15 cellular contexts compared by ENCODE assay signal in genomic region chr11:12113294-12113693, GRCh38. TPM values are rescaled to one million over a fixed set of nuclear protein-coding genes. Genes with fewer than 3 reads are reported as not detected.
DNase-seq lines count a peak whose midpoint lies in the region; ATAC-seq and TF ChIP-seq lines count a peak whose summit lies in the region.
"Had no signal": no experiment of that assay in that cellular context is flagged by ENCODE, and none has a peak within 500 bp of the region (broad histone marks: within the 10 kb centered on the region; RNA-seq: fewer than 3 reads in every experiment).

No MANE protein-coding gene starts in this region.

- H3K27ac ChIP-seq in Panc1 (ENCODE audit: low read length): peak overlapping the region; percentile 55
- peak overlapping the region; percentile 13 for H3K27ac ChIP-seq in colonic mucosa

- H3K4me1 ChIP-seq in Panc1 (ENCODE audit: control insufficient read depth, insufficient read depth, low read length): peaks cover 33% of the 10 kb centered on the region
- H3K4me1 ChIP-seq in colonic mucosa: peaks cover 3% of the 10 kb centered on the region
- peaks cover 44% of the 10 kb centered on the region for H3K4me1 ChIP-seq in skeletal muscle satellite cell (ENCODE audit: control insufficient read depth, insufficient read depth, low read length)

- no peaks in the 10 kb centered on the region for H3K9me3 Mint-ChIP-seq in activated CD4-positive, alpha-beta T cell treated with anti-CD3 and anti-CD28 coated beads, Interleukin-2, amount 10 ng/mL, durations not matched to agents 24 days and 14 days
- H3K9me3 Mint-ChIP-seq: nephron had no signal

- H3K4me1 Mint-ChIP-seq in activated CD4-positive, alpha-beta T cell treated with anti-CD3 and anti-CD28 coated beads, Interleukin-2, amount 10 ng/mL, durations not matched to agents 24 days and 14 days: peaks cover 69% of the 10 kb centered on the region

- H3K4me3 ChIP-seq in Panc1 (ENCODE audit: low read depth in 2 of 2, low read length in 2 of 2) (peak overlapping the region in 1 of 2 experiments; percentile 29; a peak in 2 of 4 replicates), colonic mucosa (no peak overlapping the region), skeletal muscle satellite cell (ENCODE audit: low read length) (peak overlapping the region; percentile 7)

- peak overlapping the region; percentile 89 for H3K4me3 Mint-ChIP-seq in activated CD4-positive, alpha-beta T cell treated with anti-CD3 and anti-CD28 coated beads, Interleukin-2, amount 10 ng/mL, durations not matched to agents 24 days and 14 days

- peak overlapping the region; percentile 97 for H3K4me2 ChIP-seq in skeletal muscle satellite cell (ENCODE audit: low read length)

- H3K9ac ChIP-seq in colonic mucosa (ENCODE audit: low read depth in 2 of 2, low read length in 2 of 2) (no peak overlapping the region), skeletal muscle satellite cell (ENCODE audit: low read depth, low read length) (no peak overlapping the region)

- DNase-seq in activated CD4-positive, alpha-beta T cell treated with anti-CD3 and anti-CD28 coated beads, Interleukin-2, amount 10 ng/mL, durations not matched to agents 24 days and 14 days: no peak
- no peak for DNase-seq in activated CD4-positive, alpha-beta T cell treated with anti-CD3 and anti-CD28 coated beads, Interleukin-2, amount 50 U/mL, for 4 hours
- DNase-seq in Panc1 (ENCODE audit: low read depth, low spot score) (no peak), colonic mucosa (no peak), RPMI8226 (no peak), NAMALWA (ENCODE audit: low spot score) (no peak), H4 (ENCODE audit: low spot score) (no peak)
- DNase-seq: amniotic stem cell; effector CD8-positive, alpha-beta T cell; left colon; NCI-H1436; NCI-H69 had no signal

- H3K27me3 ChIP-seq in Panc1 (ENCODE audit: control insufficient read depth, insufficient read depth, low read length): no peaks in the 10 kb centered on the region
- no peaks in the 10 kb centered on the region for H3K27me3 ChIP-seq in colonic mucosa
- H3K27me3 ChIP-seq in skeletal muscle satellite cell (ENCODE audit: control insufficient read depth, insufficient read depth, low read length): no peaks in the 10 kb centered on the region

- intact Hi-C loops in activated CD4-positive, alpha-beta T cell treated with anti-CD3 and anti-CD28 coated beads, Interleukin-2, amount 10 ng/mL, durations not matched to agents 24 days and 14 days (cut with micrococcal nuclease): loop anchor here (2.0 to 5.0 kb wide), 3 partner anchors 22 to 84 kb away; no protein-coding TSS in a partner anchor
- intact Hi-C loops in Panc1 (cut with micrococcal nuclease; ENCODE audit: unreplicated experiment) (loop anchor here (5.0 kb wide), 1 partner anchor 66 kb away; no protein-coding TSS in a partner anchor), colonic mucosa (cut with DNase I) (no loop called here)

- H3K36me3 Mint-ChIP-seq in activated CD4-positive, alpha-beta T cell treated with anti-CD3 and anti-CD28 coated beads, Interleukin-2, amount 10 ng/mL, durations not matched to agents 24 days and 14 days (ENCODE audit: low read depth): peaks cover 44% of the 10 kb centered on the region

- no peaks in the 10 kb centered on the region for H3K27me3 Mint-ChIP-seq in activated CD4-positive, alpha-beta T cell treated with anti-CD3 and anti-CD28 coated beads, Interleukin-2, amount 10 ng/mL, durations not matched to agents 24 days and 14 days

- peak overlapping the region; percentile 67 for H3K27ac Mint-ChIP-seq in activated CD4-positive, alpha-beta T cell treated with anti-CD3 and anti-CD28 coated beads, Interleukin-2, amount 10 ng/mL, durations not matched to agents 24 days and 14 days
- H3K27ac Mint-ChIP-seq: nephron had no signal

- H3K36me3 ChIP-seq in Panc1 (ENCODE audit: control insufficient read depth, insufficient read depth, low read length) (0 out of 2 replicates have a peak, but pooled peaks cover 2% of the 10 kb centered on the region), colonic mucosa (no peaks in the 10 kb centered on the region), skeletal muscle satellite cell (ENCODE audit: insufficient read depth, low read length) (peaks cover 29% of the 10 kb centered on the region)

- no peak for ATAC-seq in Panc1
- ATAC-seq: left colon, Right ventricle myocardium inferior had no signal

- no peak for TF ChIP-seq CTCF in Panc1 (IDR thresholded peaks at IDR 0.05)
- no peak for TF ChIP-seq CTCF in colonic mucosa (IDR thresholded peaks at IDR 0.05)

- POLR2A ChIA-PET in Panc1 (lab: Charles Lee): no interaction called here

- in situ Hi-C loops in Panc1 (cut with HindIII; ENCODE audit: low pct_unique_long_range_greater_than_20kb, low sequenced_read_pairs): no loop called here

- CTCF ChIA-PET in Panc1 (lab: Charles Lee): no interaction called here

- BruUV-seq in Panc1 (replicated peaks; lab: Mats Ljungman, UMichigan): no TSS peak

- H3K9me3 ChIP-seq in Panc1 (ENCODE audit: control insufficient read depth, insufficient read depth, low read depth, low read length) (no peaks in the 10 kb centered on the region), colonic mucosa (no peaks in the 10 kb centered on the region), skeletal muscle satellite cell (replicated peaks; ENCODE audit: low read length) (no peaks in the 10 kb centered on the region)

RNA-seq across cellular contexts. Expression of gene MICAL2, which starts 2.9 kb away (rescaled TPM):
- 501 and 510 TPM in 2 replicates for total RNA-seq in activated CD4-positive, alpha-beta T cell treated with anti-CD3 and anti-CD28 coated beads, Interleukin-2, amount 10 ng/mL, durations not matched to agents 24 days and 14 days
- total RNA-seq in Panc1 (2021; ENCODE audit: unreplicated experiment) (199 TPM), colonic mucosa (100 to 1,000 TPM; 194 TPM)
- polyA plus RNA-seq in Panc1 (2012; ENCODE audit: insufficient read length): 183 TPM
- total RNA-seq in skeletal muscle satellite cell (2012; rRNA removed): 25.6 and 43.9 TPM in 2 replicates
- 52.1 and 53.4 TPM in 2 replicates for total RNA-seq in H4 (2014; rRNA removed; shearing (Covaris generic))
